Comparison of ENCODE assay signal across 11 cellular contexts in genomic region chr3:138081371-138082084, GRCh38. TPM values are rescaled to one million over a fixed set of nuclear protein-coding genes. Genes with fewer than 3 reads are reported as not detected.
A peak's percentile ranks its signal among the peaks of the same experiment; 100 is the strongest.
DNase-seq lines count a peak whose midpoint lies in the region; ATAC-seq and TF ChIP-seq lines count a peak whose summit lies in the region.
"Had no signal": no experiment of that assay in that cellular context is flagged by ENCODE, and none has a peak within 500 bp of the region (broad histone marks: within the 10 kb centered on the region; RNA-seq: fewer than 3 reads in every experiment).

No MANE protein-coding gene starts in this region.

- H3K9me3 ChIP-seq in right cardiac atrium (ENCODE audit: control insufficient read depth, low read length) (no peaks in the 10 kb centered on the region), upper lobe of left lung (no peaks in the 10 kb centered on the region)

- no peak for DNase-seq in activated naive CD4-positive, alpha-beta T cell treated with anti-CD3 and anti-CD28 coated beads, Interleukin-2, amount 10 ng/mL, durations not matched to agents 7 days and 5 days
- DNase-seq in activated naive CD4-positive, alpha-beta T cell treated with Interleukin-2 at 50 U/mL for 16 hours, result no peak
- no peak for DNase-seq in activated T-helper 1 cell treated with anti-CD3 and anti-CD28 coated beads, Interleukin-12 subunit alpha, Interleukin-12 subunit beta, Interleukin-2, Interleukin-4 antibody, amounts not matched to agents 30 ng/mL and 10 ng/mL and 1 ng/mL, durations not matched to agents 14 hours and 24 hours and 36 hours (ENCODE audit: low spot score)
- DNase-seq in right cardiac atrium (no peak), upper lobe of left lung (no peak), hypothalamus (lab: John Stamatoyannopoulos, UW) (no peak), OCI-M1 (lab: John Stamatoyannopoulos, UW) (no peak), NCI-H187 treated with DMSO at 0.1 percent for 48 hours (lab: John Stamatoyannopoulos, UW) (no peak)
- DNase-seq: amygdala had no signal

- CTCF ChIA-PET in activated naive CD4-positive, alpha-beta T cell treated with anti-CD3 and anti-CD28 coated beads, Interleukin-2, amount 10 ng/mL, durations not matched to agents 7 days and 5 days (lab: Charles Lee), result interaction anchor here (0.9 to 4.5 kb wide), 4 partner anchors 8 to 37 kb away, joined by 3 to 27 read pairs (median 7); partner anchors contain the start of gene DZIP1L

- no peak for TF ChIP-seq EP300 in upper lobe of left lung (IDR thresholded peaks at IDR 0.05)

- no peaks in the 10 kb centered on the region for H3K27me3 ChIP-seq in right cardiac atrium (ENCODE audit: control insufficient read depth, insufficient read depth)
- no peaks in the 10 kb centered on the region for H3K27me3 ChIP-seq in upper lobe of left lung

- peaks cover 39% of the 10 kb centered on the region for H3K4me1 Mint-ChIP-seq in activated naive CD4-positive, alpha-beta T cell treated with anti-CD3 and anti-CD28 coated beads, Interleukin-2, amount 10 ng/mL, durations not matched to agents 7 days and 5 days
- peaks cover 25% of the 10 kb centered on the region for H3K4me1 Mint-ChIP-seq in activated T-helper 1 cell treated with anti-CD3 and anti-CD28 coated beads, Interleukin-12 subunit alpha, Interleukin-12 subunit beta, Interleukin-2, Interleukin-4 antibody, amounts not matched to agents 30 ng/mL and 10 ng/mL and 1 ng/mL, durations not matched to agents 14 hours and 24 hours and 36 hours (ENCODE audit: low read depth)

- H3K27ac Mint-ChIP-seq in activated naive CD4-positive, alpha-beta T cell treated with anti-CD3 and anti-CD28 coated beads, Interleukin-2, amount 10 ng/mL, durations not matched to agents 7 days and 5 days, result peak overlapping the region; percentile 78
- no peak overlapping the region for H3K27ac Mint-ChIP-seq in activated T-helper 1 cell treated with anti-CD3 and anti-CD28 coated beads, Interleukin-12 subunit alpha, Interleukin-12 subunit beta, Interleukin-2, Interleukin-4 antibody, amounts not matched to agents 30 ng/mL and 10 ng/mL and 1 ng/mL, durations not matched to agents 14 hours and 24 hours and 36 hours

- TF ChIP-seq CTCF in upper lobe of left lung (IDR thresholded peaks at IDR 0.05), result no peak

- H3K4me3 Mint-ChIP-seq in activated naive CD4-positive, alpha-beta T cell treated with anti-CD3 and anti-CD28 coated beads, Interleukin-2, amount 10 ng/mL, durations not matched to agents 7 days and 5 days, result no peak overlapping the region
- H3K4me3 Mint-ChIP-seq in activated T-helper 1 cell treated with anti-CD3 and anti-CD28 coated beads, Interleukin-12 subunit alpha, Interleukin-12 subunit beta, Interleukin-2, Interleukin-4 antibody, amounts not matched to agents 30 ng/mL and 10 ng/mL and 1 ng/mL, durations not matched to agents 14 hours and 24 hours and 36 hours, result peak overlapping the region; percentile 16

- ATAC-seq in right cardiac atrium (peak; percentile 53 to 68), upper lobe of left lung (ENCODE audit: low FRiP score in 2 of 2) (peak; percentile 20 to 89)

- no peaks in the 10 kb centered on the region for H3K36me3 Mint-ChIP-seq in activated naive CD4-positive, alpha-beta T cell treated with anti-CD3 and anti-CD28 coated beads, Interleukin-2, amount 10 ng/mL, durations not matched to agents 7 days and 5 days
- no peaks in the 10 kb centered on the region for H3K36me3 Mint-ChIP-seq in activated T-helper 1 cell treated with anti-CD3 and anti-CD28 coated beads, Interleukin-12 subunit alpha, Interleukin-12 subunit beta, Interleukin-2, Interleukin-4 antibody, amounts not matched to agents 30 ng/mL and 10 ng/mL and 1 ng/mL, durations not matched to agents 14 hours and 24 hours and 36 hours (ENCODE audit: low read depth)

- peaks cover 0 to 46% (median 16%) of the 10 kb centered on the region in 4 donors for H3K36me3 ChIP-seq in upper lobe of left lung

- H3K27ac ChIP-seq in right cardiac atrium (ENCODE audit: low read length) (no peak overlapping the region), upper lobe of left lung (no peak overlapping the region)
- H3K27ac ChIP-seq: C4-2B had no signal

- no peaks in the 10 kb centered on the region for H3K4me1 ChIP-seq in right cardiac atrium (ENCODE audit: control insufficient read depth, insufficient read depth, low read length)
- H3K4me1 ChIP-seq in upper lobe of left lung, result no peaks in the 10 kb centered on the region

- intact Hi-C loops in activated T-helper 1 cell treated with anti-CD3 and anti-CD28 coated beads, Interleukin-12 subunit alpha, Interleukin-12 subunit beta, Interleukin-2, Interleukin-4 antibody, amounts not matched to agents 30 ng/mL and 10 ng/mL and 1 ng/mL, durations not matched to agents 14 hours and 24 hours and 36 hours (cut with micrococcal nuclease), result loop anchor here (1.0 kb wide), 1 partner anchor 15 kb away; no protein-coding TSS in a partner anchor
- intact Hi-C loops in right cardiac atrium (cut with DNase I), result no loop called here

- peaks cover 41% of the 10 kb centered on the region for H3K27me3 Mint-ChIP-seq in activated naive CD4-positive, alpha-beta T cell treated with anti-CD3 and anti-CD28 coated beads, Interleukin-2, amount 10 ng/mL, durations not matched to agents 7 days and 5 days
- peaks cover 4% of the 10 kb centered on the region for H3K27me3 Mint-ChIP-seq in activated T-helper 1 cell treated with anti-CD3 and anti-CD28 coated beads, Interleukin-12 subunit alpha, Interleukin-12 subunit beta, Interleukin-2, Interleukin-4 antibody, amounts not matched to agents 30 ng/mL and 10 ng/mL and 1 ng/mL, durations not matched to agents 14 hours and 24 hours and 36 hours (ENCODE audit: insufficient read depth)

- no peaks in the 10 kb centered on the region for H3K9me3 Mint-ChIP-seq in activated naive CD4-positive, alpha-beta T cell treated with anti-CD3 and anti-CD28 coated beads, Interleukin-2, amount 10 ng/mL, durations not matched to agents 7 days and 5 days
- H3K9me3 Mint-ChIP-seq in activated T-helper 1 cell treated with anti-CD3 and anti-CD28 coated beads, Interleukin-12 subunit alpha, Interleukin-12 subunit beta, Interleukin-2, Interleukin-4 antibody, amounts not matched to agents 30 ng/mL and 10 ng/mL and 1 ng/mL, durations not matched to agents 14 hours and 24 hours and 36 hours, result no peaks in the 10 kb centered on the region

- H3K4me3 ChIP-seq in right cardiac atrium (ENCODE audit: low read length) (no peak overlapping the region), upper lobe of left lung (no peak overlapping the region)

- WGBS in right cardiac atrium, result 70% methylated on average over 5 of the region's 5 CpGs
- WGBS in upper lobe of left lung, 2 donors, result 82 to 85% methylated on average over 5 of the region's 5 CpGs

- TF ChIP-seq POLR2A in upper lobe of left lung (IDR thresholded peaks at IDR 0.05), result no peak

RNA-seq across cellular contexts. Expression of gene DZIP1L, which starts 33.9 kb away (rescaled TPM):
- 0.07 and 0.16 TPM in 2 replicates for total RNA-seq in activated T-helper 1 cell treated with anti-CD3 and anti-CD28 coated beads, Interleukin-12 subunit alpha, Interleukin-12 subunit beta, Interleukin-2, Interleukin-4 antibody, amounts not matched to agents 30 ng/mL and 10 ng/mL and 1 ng/mL, durations not matched to agents 14 hours and 24 hours and 36 hours
- total RNA-seq in right cardiac atrium (1 to 10 TPM; 3.7 to 6.2 (median 4.2) TPM), upper lobe of left lung (10 to 100 TPM; 15.9 to 97.4 (median 24.5) TPM)
- 2.6 TPM for polyA plus RNA-seq in right cardiac atrium

RNA-seq across cellular contexts. Expression of gene A4GNT, which starts 50.7 kb away (rescaled TPM):
- total RNA-seq in activated T-helper 1 cell treated with anti-CD3 and anti-CD28 coated beads, Interleukin-12 subunit alpha, Interleukin-12 subunit beta, Interleukin-2, Interleukin-4 antibody, amounts not matched to agents 30 ng/mL and 10 ng/mL and 1 ng/mL, durations not matched to agents 14 hours and 24 hours and 36 hours, result not detected in 2 replicates
- total RNA-seq in right cardiac atrium, result not detected
- not detected for polyA plus RNA-seq in right cardiac atrium
- total RNA-seq in upper lobe of left lung, result under 1 TPM in 2 of 6 donors, not detected in 4; 0.40 to 0.44 TPM
- polyA plus RNA-seq: esophagus had no signal
